Comparison of ENCODE assay signal across 1 cellular context in genomic region chrX:23959781-23960180, GRCh38.
TF ChIP-seq lines count a peak whose summit lies in the region.

No MANE protein-coding gene starts in this region.

TF ChIP-seq in K562, 482 proteins besides CTCF, POLR2A, EP300 and RAD21:
- TF ChIP-seq ZNF407 (IDR thresholded peaks at IDR 0.05; ENCODE audit: low read depth) (no peak), CREBBP (IDR thresholded peaks at IDR 0.05; ENCODE audit: low read depth, low read length) (no peak), CEBPG (CRISPR knock-in tag; IDR thresholded peaks at IDR 0.05) (no peak), CEBPG (tag; conservative IDR thresholded peaks at IDR 0.05 in 1 of 2, IDR thresholded peaks at IDR 0.05 in 1 of 2) (no peak), ZNF165 (CRISPR knock-in tag; IDR thresholded peaks at IDR 0.05; ENCODE audit: borderline replicate concordance) (no peak), PRDM10 (IDR thresholded peaks at IDR 0.05; ENCODE audit: partially characterized antibody) (no peak), SMAD2 (IDR thresholded peaks at IDR 0.05; ENCODE audit: low read depth, low read length) (no peak), TSC22D4 (tag; IDR thresholded peaks at IDR 0.05) (no peak), ZBTB11 (CRISPR knock-in tag; IDR thresholded peaks at IDR 0.05) (no peak), ADNP (tag; IDR thresholded peaks at IDR 0.05) (no peak), MITF (IDR thresholded peaks at IDR 0.05) (no peak), NUFIP1 (IDR thresholded peaks at IDR 0.05; ENCODE audit: partially characterized antibody) (no peak), ATF3 (IDR thresholded peaks at IDR 0.05) (no peak), ATF3 (CRISPR knock-in tag; conservative IDR thresholded peaks at IDR 0.05) (no peak), SUPT5H (IDR thresholded peaks at IDR 0.05) (no peak)
